ENCODE assay signal across 1 cellular context in the genomic region with DNA sequence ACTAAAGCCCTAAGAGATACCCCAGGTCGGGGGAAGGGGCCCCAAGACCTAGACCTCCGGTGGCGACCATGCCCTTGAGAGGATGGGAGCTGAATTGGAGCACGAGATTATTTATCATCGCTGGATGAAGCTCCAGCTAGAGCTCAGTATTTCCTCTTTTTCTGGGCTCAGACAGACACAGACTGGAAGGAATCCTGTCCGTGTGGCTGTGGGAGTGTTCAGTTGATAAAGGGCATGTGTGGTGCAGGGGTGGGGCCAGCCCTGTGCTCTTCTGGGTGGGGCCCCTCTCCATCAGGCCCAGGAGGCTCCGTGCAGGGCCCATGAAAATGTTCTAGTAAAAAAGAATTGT.
TF ChIP-seq lines count a peak whose summit lies in the region.

No MANE protein-coding gene starts in this region.

TF ChIP-seq in IMR-90, 13 proteins besides CTCF, POLR2A, EP300 and RAD21 (continued from another document):
- no peak for TF ChIP-seq ELK1 (IDR thresholded peaks at IDR 0.05; ENCODE audit: borderline replicate concordance, low read depth, low read length)
- no peak for TF ChIP-seq RCOR1 (IDR thresholded peaks at IDR 0.05; ENCODE audit: insufficient replicate concordance, low read length)
- TF ChIP-seq BHLHE40 (IDR thresholded peaks at IDR 0.05; ENCODE audit: low read depth, low read length): no peak
- TF ChIP-seq FOS (IDR thresholded peaks at IDR 0.05; ENCODE audit: low read depth, low read length): no peak
- no peak for TF ChIP-seq MAFK (IDR thresholded peaks at IDR 0.05; ENCODE audit: low read depth, low read length)
- no peak for TF ChIP-seq MAZ (IDR thresholded peaks at IDR 0.05; ENCODE audit: borderline replicate concordance, low read depth, low read length)
- TF ChIP-seq USF2 (IDR thresholded peaks at IDR 0.05; ENCODE audit: low read depth, low read length): no peak
- TF ChIP-seq SMC3 (IDR thresholded peaks at IDR 0.05; ENCODE audit: low read depth, low read length): no peak
- no peak for TF ChIP-seq CHD1 (IDR thresholded peaks at IDR 0.05; ENCODE audit: low read depth, low read length)
- no peak for TF ChIP-seq NFE2L2 (IDR thresholded peaks at IDR 0.05; ENCODE audit: low read depth, low read length)
- TF ChIP-seq MXI1 (IDR thresholded peaks at IDR 0.05; ENCODE audit: borderline replicate concordance, low read depth, low read length): no peak
- no peak for TF ChIP-seq RFX5 (IDR thresholded peaks at IDR 0.05; ENCODE audit: low read depth, low read length)
